1 cellular context compared by ENCODE assay signal in the genomic region with DNA sequence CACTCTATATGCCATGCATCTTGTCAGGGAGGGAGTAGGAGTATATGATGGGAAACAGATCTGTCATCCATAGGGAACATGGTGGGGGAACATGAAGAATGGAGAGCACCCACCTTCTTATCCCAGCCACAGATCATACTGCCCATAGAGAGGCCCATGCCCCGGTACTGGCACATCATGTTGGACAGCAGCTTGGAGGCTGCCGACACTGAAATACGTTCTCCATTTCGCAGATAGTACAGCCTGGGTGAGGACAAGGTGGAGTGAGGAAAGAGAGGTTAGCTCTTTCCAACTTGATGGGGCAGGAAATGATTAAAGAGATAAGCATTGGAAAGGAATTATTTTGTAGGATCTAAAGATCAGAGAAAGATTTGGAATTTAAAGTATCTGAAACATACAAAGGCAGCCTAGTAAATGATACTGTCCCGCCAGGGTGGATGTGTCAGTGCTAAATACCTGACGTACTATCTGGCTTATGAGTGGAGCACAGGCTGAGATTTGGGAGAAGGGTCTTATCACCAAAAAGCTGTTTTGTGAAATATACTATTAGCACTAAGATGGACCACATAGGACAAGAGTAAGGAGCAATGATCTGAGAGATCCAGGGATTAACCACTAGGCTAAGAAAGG.
TF ChIP-seq lines count a peak whose summit lies in the region.

No MANE protein-coding gene starts in this region.

TF ChIP-seq in liver, 16 proteins besides CTCF, POLR2A, EP300 and RAD21 (continued from another document):
- no peak for TF ChIP-seq REST (IDR thresholded peaks at IDR 0.05)
- no peak for TF ChIP-seq NR2F2 (IDR thresholded peaks at IDR 0.05)
- no peak for TF ChIP-seq FOXA1 (IDR thresholded peaks at IDR 0.05)
- no peak for TF ChIP-seq YY1 (IDR thresholded peaks at IDR 0.05)
- TF ChIP-seq JUND (IDR thresholded peaks at IDR 0.05) = no peak
TF ChIP-seq in liver: peak in this region for 0.
